Comparison of ENCODE assay signal across 17 cellular contexts in genomic region chr1:93965888-93966287, GRCh38.
"Had no signal": no experiment of that assay in that cellular context is flagged by ENCODE, and none has a peak within 500 bp of the region (broad histone marks: within the 10 kb centered on the region; RNA-seq: fewer than 3 reads in every experiment).

No MANE protein-coding gene starts in this region.

- DNase-seq: activated CD4-positive, alpha-beta T cell treated with anti-CD3 and anti-CD28 coated beads for 48 hours; activated naive CD4-positive, alpha-beta T cell treated with anti-CD3 and anti-CD28 coated beads for 36 hours; activated naive CD8-positive, alpha-beta T cell treated with anti-CD3 and anti-CD28 coated beads, Interleukin-2, amount 50 U/mL, for 24 hours; aorta; erythroblast; islet precursor cell; left ventricle myocardium superior; mesendoderm; natural killer cell; posterior cingulate gyrus; stimulated activated CD4-positive, alpha-beta T cell treated with anti-CD3 and anti-CD28 coated beads, Interleukin-4, amount 100 ng/mL, for 24 hours; stimulated activated naive CD4-positive, alpha-beta T cell; T-helper 2 cell had no signal

- H3K27me3 ChIP-seq: right atrium auricular region had no signal

- H3K9me3 ChIP-seq: right atrium auricular region had no signal

- ATAC-seq: left ventricle myocardium superior, natural killer cell, WTC11 had no signal

- H3K36me3 ChIP-seq: right atrium auricular region had no signal

- FAIRE-seq: TTC549 had no signal

- H3K4me3 ChIP-seq: right atrium auricular region, skin epidermis had no signal

- H3K27ac ChIP-seq: right atrium auricular region had no signal
